Comparison of ENCODE assay signal across 11 cellular contexts in the genomic region with DNA sequence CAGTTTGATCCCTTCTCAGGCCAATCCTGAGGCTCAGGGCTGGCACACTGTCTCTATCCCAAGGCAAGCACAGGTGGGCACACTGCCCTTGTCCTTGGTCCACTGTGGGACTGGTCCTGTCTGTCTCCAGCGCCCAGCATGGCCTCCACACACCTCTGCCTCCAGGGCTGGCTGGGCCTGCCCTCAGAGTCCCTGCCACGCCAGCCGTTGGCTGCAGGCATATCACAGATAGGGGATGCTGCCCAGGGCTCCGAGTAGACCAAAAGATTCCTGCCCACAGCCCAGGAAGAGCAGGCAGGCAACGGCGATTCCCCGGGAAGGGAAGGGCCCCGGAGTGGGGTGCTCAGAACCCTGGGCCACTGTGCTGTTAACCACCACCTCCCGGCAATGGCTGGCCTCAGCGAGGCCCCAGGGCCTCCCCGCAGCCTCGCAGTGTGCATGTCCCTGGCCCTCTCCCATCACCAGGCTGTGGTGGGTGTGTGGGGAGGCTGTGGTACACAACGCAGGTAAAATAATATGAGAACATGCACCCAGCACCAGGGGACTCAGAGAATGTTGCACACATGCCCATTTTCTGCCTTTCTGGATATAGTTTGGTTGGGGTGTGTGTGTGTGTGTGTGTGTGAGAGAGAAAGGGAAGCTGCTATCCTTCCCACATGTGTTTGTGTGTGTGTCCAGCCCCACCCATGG. TPM values are rescaled to one million over a fixed set of nuclear protein-coding genes. Genes with fewer than 3 reads are reported as not detected.
A peak's percentile ranks its signal among the peaks of the same experiment; 100 is the strongest.
DNase-seq lines count a peak whose midpoint lies in the region; ATAC-seq and TF ChIP-seq lines count a peak whose summit lies in the region.
"Had no signal": no experiment of that assay in that cellular context is flagged by ENCODE, and none has a peak within 500 bp of the region (broad histone marks: within the 10 kb centered on the region; RNA-seq: fewer than 3 reads in every experiment).

No MANE protein-coding gene starts in this region.

- H3K4me1 Mint-ChIP-seq in CD4-positive, CD25-positive, alpha-beta regulatory T cell = peaks cover 0 to 16% (median 7%) of the 10 kb centered on the region in 4 donors
- H3K4me1 Mint-ChIP-seq in effector memory CD8-positive, alpha-beta T cell (ENCODE audit: low read depth in 2 of 2) = peaks cover 12 to 16% of the 10 kb centered on the region in 2 donors
- H3K4me1 Mint-ChIP-seq in naive thymus-derived CD8-positive, alpha-beta T cell = peaks cover 19 to 48% (median 38%) of the 10 kb centered on the region in 4 donors
- peaks cover 5% of the 10 kb centered on the region for H3K4me1 Mint-ChIP-seq in endothelial cell (ENCODE audit: unreplicated experiment)

- H3K4me3 ChIP-seq in CD4-positive, CD25-positive, alpha-beta regulatory T cell (ENCODE audit: low read depth, low read length) = no peak overlapping the region
- H3K4me3 ChIP-seq in Panc1 (ENCODE audit: low read depth in 2 of 2, low read length in 2 of 2) = no peak overlapping the region

- CTCF ChIA-PET in Panc1 (lab: Charles Lee) = no interaction called here

- no peaks in the 10 kb centered on the region for H3K9me3 Mint-ChIP-seq in CD4-positive, CD25-positive, alpha-beta regulatory T cell
- no peaks in the 10 kb centered on the region for H3K9me3 Mint-ChIP-seq in effector memory CD8-positive, alpha-beta T cell
- H3K9me3 Mint-ChIP-seq in naive thymus-derived CD8-positive, alpha-beta T cell = no peaks in the 10 kb centered on the region
- no peaks in the 10 kb centered on the region for H3K9me3 Mint-ChIP-seq in endothelial cell (ENCODE audit: unreplicated experiment)

- no peak for ATAC-seq in CD4-positive, CD25-positive, alpha-beta regulatory T cell (ENCODE audit: low read depth in 2 of 2)
- ATAC-seq in Panc1 (peak; percentile 15), GM18870 (IDR thresholded peaks at IDR 0.05; ENCODE audit: unreplicated experiment) (no peak)
- peak; percentile 50 for ATAC-seq in effector memory CD8-positive, alpha-beta T cell (replicated peaks)
- peak; percentile 21 to 46 for ATAC-seq in naive thymus-derived CD8-positive, alpha-beta T cell

- POLR2A ChIA-PET in Panc1 (lab: Charles Lee) = no interaction called here
- POLR2A ChIA-PET in naive thymus-derived CD8-positive, alpha-beta T cell (lab: Charles Lee) = interaction anchor here (1.0 to 11.2 kb wide), 5 partner anchors 8 to 46 kb away, joined by 4 to 122 read pairs (median 11); a partner anchor contains a TSS

- H3K4me1 ChIP-seq in CD4-positive, CD25-positive, alpha-beta regulatory T cell (ENCODE audit: control insufficient read depth, insufficient read depth, low read length, poor library complexity, severe bottlenecking) = peaks cover 18% of the 10 kb centered on the region
- H3K4me1 ChIP-seq in Panc1 (ENCODE audit: control insufficient read depth, insufficient read depth, low read length) = peaks cover 42% of the 10 kb centered on the region

- H3K36me3 Mint-ChIP-seq in CD4-positive, CD25-positive, alpha-beta regulatory T cell = no peaks in the 10 kb centered on the region
- H3K36me3 Mint-ChIP-seq in effector memory CD8-positive, alpha-beta T cell (ENCODE audit: insufficient read depth) = peaks cover 19% of the 10 kb centered on the region
- peaks cover 0 to 16% (median 2%) of the 10 kb centered on the region in 3 donors for H3K36me3 Mint-ChIP-seq in naive thymus-derived CD8-positive, alpha-beta T cell
- peaks cover 6% of the 10 kb centered on the region for H3K36me3 Mint-ChIP-seq in endothelial cell (ENCODE audit: low read depth, unreplicated experiment)
- H3K36me3 Mint-ChIP-seq: brain had no signal

- H3K4me3 Mint-ChIP-seq in CD4-positive, CD25-positive, alpha-beta regulatory T cell = peak overlapping the region in 2 of 4 donors; percentile 4 to 69
- peak overlapping the region; percentile 53 for H3K4me3 Mint-ChIP-seq in effector memory CD8-positive, alpha-beta T cell
- H3K4me3 Mint-ChIP-seq in naive thymus-derived CD8-positive, alpha-beta T cell = peak overlapping the region in 8 of 10 donors; percentile 12 to 80 (median 62)
- H3K4me3 Mint-ChIP-seq in endothelial cell (ENCODE audit: unreplicated experiment) = no peak overlapping the region
- H3K4me3 Mint-ChIP-seq: brain had no signal

- peak overlapping the region in 2 of 3 donors; percentile 61 to 76 for H3K27ac Mint-ChIP-seq in CD4-positive, CD25-positive, alpha-beta regulatory T cell
- peak overlapping the region; percentile 57 to 83 for H3K27ac Mint-ChIP-seq in effector memory CD8-positive, alpha-beta T cell
- peak overlapping the region; percentile 70 to 94 (median 88) for H3K27ac Mint-ChIP-seq in naive thymus-derived CD8-positive, alpha-beta T cell
- H3K27ac Mint-ChIP-seq in endothelial cell (ENCODE audit: unreplicated experiment) = no peak overlapping the region

- intact Hi-C loops in Panc1 (cut with micrococcal nuclease; ENCODE audit: unreplicated experiment) = no loop called here

- in situ Hi-C loops in Panc1 (cut with HindIII; ENCODE audit: low pct_unique_long_range_greater_than_20kb, low sequenced_read_pairs) = no loop called here
- in situ Hi-C loops in GM13977 (cut with MboI; ENCODE audit: low pct_unique_long_range_greater_than_20kb, low sequenced_read_pairs, unreplicated experiment) = no loop called here

- no peaks in the 10 kb centered on the region for H3K9me3 ChIP-seq in CD4-positive, CD25-positive, alpha-beta regulatory T cell (ENCODE audit: control insufficient read depth in 2 of 2, low read length in 2 of 2)
- H3K9me3 ChIP-seq in Panc1 (ENCODE audit: control insufficient read depth, insufficient read depth, low read depth, low read length) = no peaks in the 10 kb centered on the region

- H3K36me3 ChIP-seq in CD4-positive, CD25-positive, alpha-beta regulatory T cell (ENCODE audit: control insufficient read depth, insufficient read depth, low read length) = no peaks in the 10 kb centered on the region
- no peaks in the 10 kb centered on the region for H3K36me3 ChIP-seq in Panc1 (ENCODE audit: control insufficient read depth, insufficient read depth, low read length)

- DNase-seq in CD4-positive, CD25-positive, alpha-beta regulatory T cell = no peak
- no peak for DNase-seq in Panc1 (ENCODE audit: low read depth, low spot score)
- DNase-seq in effector memory CD8-positive, alpha-beta T cell = no peak
- DNase-seq in naive thymus-derived CD8-positive, alpha-beta T cell = peak in 4 of 10 donors; percentile 17 to 41 (median 24)
- DNase-seq in occipital lobe (lab: John Stamatoyannopoulos, UW) = no peak
- DNase-seq in GM13977 (ENCODE audit: low spot score) = no peak
- no peak for DNase-seq in endothelial cell (ENCODE audit: low spot score)

- TF ChIP-seq CTCF in Panc1 (IDR thresholded peaks at IDR 0.05) (no peak), GM13977 (IDR thresholded peaks at IDR 0.05; ENCODE audit: extremely low read depth, insufficient read depth, missing control alignments) (no peak), endothelial cell (IDR thresholded peaks at IDR 0.05; ENCODE audit: unreplicated experiment) (no peak)

- H3K27me3 ChIP-seq in CD4-positive, CD25-positive, alpha-beta regulatory T cell (ENCODE audit: control insufficient read depth, insufficient read depth, low read length) = no peaks in the 10 kb centered on the region
- H3K27me3 ChIP-seq in Panc1 (ENCODE audit: control insufficient read depth, insufficient read depth, low read length) = no peaks in the 10 kb centered on the region

- peaks cover 11% of the 10 kb centered on the region for H3K27me3 Mint-ChIP-seq in CD4-positive, CD25-positive, alpha-beta regulatory T cell
- H3K27me3 Mint-ChIP-seq in effector memory CD8-positive, alpha-beta T cell = peaks cover 4 to 8% of the 10 kb centered on the region in 2 donors
- H3K27me3 Mint-ChIP-seq in naive thymus-derived CD8-positive, alpha-beta T cell = peaks cover 0 to 2% (median 0%) of the 10 kb centered on the region in 5 donors
- H3K27me3 Mint-ChIP-seq in endothelial cell (ENCODE audit: unreplicated experiment) = peaks cover 2% of the 10 kb centered on the region
- H3K27me3 Mint-ChIP-seq: brain had no signal

- no peak overlapping the region for H3K27ac ChIP-seq in CD4-positive, CD25-positive, alpha-beta regulatory T cell (ENCODE audit: insufficient read depth, low read length, poor library complexity, severe bottlenecking)
- no peak overlapping the region; the same call in 1 of the 2 replicates for H3K27ac ChIP-seq in Panc1 (ENCODE audit: low read length)

- BruUV-seq in Panc1 (replicated peaks; lab: Mats Ljungman, UMichigan) = no TSS peak

RNA-seq across cellular contexts. Expression of a gene that starts 2.2 kb away (rescaled TPM):
- total RNA-seq in CD4-positive, CD25-positive, alpha-beta regulatory T cell = not detected
- not detected for polyA plus RNA-seq in CD4-positive, CD25-positive, alpha-beta regulatory T cell
- total RNA-seq in Panc1 (2021; ENCODE audit: unreplicated experiment) (not detected), occipital lobe (not detected), endothelial cell (ENCODE audit: unreplicated experiment) (not detected)
- 0.30 TPM for polyA plus RNA-seq in Panc1 (2012; ENCODE audit: insufficient read length)
- not detected for total RNA-seq in naive thymus-derived CD8-positive, alpha-beta T cell
- not detected for polyA plus RNA-seq in naive thymus-derived CD8-positive, alpha-beta T cell
- total RNA-seq: liver had no signal
- polyA plus RNA-seq: esophagus, liver had no signal

RNA-seq across cellular contexts. Expression of a gene that starts 8.2 kb away (rescaled TPM):
- total RNA-seq in CD4-positive, CD25-positive, alpha-beta regulatory T cell = 188 TPM
- 1 to 10 TPM; 1.5 to 2.9 (median 2.5) TPM for polyA plus RNA-seq in CD4-positive, CD25-positive, alpha-beta regulatory T cell
- total RNA-seq in Panc1 (2021; ENCODE audit: unreplicated experiment) = 115 TPM
- 129 TPM for polyA plus RNA-seq in Panc1 (2012; ENCODE audit: insufficient read length)
- 100 to 1,000 TPM; 662 to 707 TPM for total RNA-seq in naive thymus-derived CD8-positive, alpha-beta T cell
- 10 to 100 TPM in 2 of 3 donors, 1 to 10 TPM in 1; 8.1 to 14.9 (median 11.2) TPM for polyA plus RNA-seq in naive thymus-derived CD8-positive, alpha-beta T cell
- total RNA-seq in occipital lobe = 1.4 TPM
- 69.7 TPM for total RNA-seq in endothelial cell (ENCODE audit: unreplicated experiment)

RNA-seq across cellular contexts. Expression of a gene that starts 10.5 kb away (rescaled TPM):
- total RNA-seq in CD4-positive, CD25-positive, alpha-beta regulatory T cell = 376 TPM
- 1,000 to 10,000 TPM; 1,701 to 2,097 (median 1,858) TPM for polyA plus RNA-seq in CD4-positive, CD25-positive, alpha-beta regulatory T cell
- total RNA-seq in Panc1 (2021; ENCODE audit: unreplicated experiment) (183 TPM), occipital lobe (1.6 TPM), endothelial cell (ENCODE audit: unreplicated experiment) (205 TPM)
- 402 TPM for polyA plus RNA-seq in Panc1 (2012; ENCODE audit: insufficient read length)
- total RNA-seq in naive thymus-derived CD8-positive, alpha-beta T cell = 100 to 1,000 TPM; 115 to 122 TPM
- 1,000 to 10,000 TPM; 2,345 to 2,732 (median 2,362) TPM for polyA plus RNA-seq in naive thymus-derived CD8-positive, alpha-beta T cell

RNA-seq across cellular contexts. Expression of a gene that starts 16.7 kb away (rescaled TPM):
- 320 TPM for total RNA-seq in CD4-positive, CD25-positive, alpha-beta regulatory T cell
- 1,000 to 10,000 TPM; 1,249 to 1,544 (median 1,415) TPM for polyA plus RNA-seq in CD4-positive, CD25-positive, alpha-beta regulatory T cell
- 66.3 TPM for total RNA-seq in Panc1 (2021; ENCODE audit: unreplicated experiment)
- polyA plus RNA-seq in Panc1 (2012; ENCODE audit: insufficient read length) = 206 TPM
- 10 to 100 TPM; 90.0 to 91.0 TPM for total RNA-seq in naive thymus-derived CD8-positive, alpha-beta T cell
- 1,000 to 10,000 TPM; 1,833 to 2,198 (median 2,135) TPM for polyA plus RNA-seq in naive thymus-derived CD8-positive, alpha-beta T cell
- 6.9 TPM for total RNA-seq in occipital lobe
- 23.4 TPM for total RNA-seq in endothelial cell (ENCODE audit: unreplicated experiment)

RNA-seq across cellular contexts. Expression of a gene that starts 18.9 kb away (rescaled TPM):
- 1.8 TPM for total RNA-seq in CD4-positive, CD25-positive, alpha-beta regulatory T cell
- 1 to 10 TPM in 3 of 4 donors, under 1 TPM in 1; 0.36 to 4.0 (median 2.4) TPM for polyA plus RNA-seq in CD4-positive, CD25-positive, alpha-beta regulatory T cell
- total RNA-seq in Panc1 (2021; ENCODE audit: unreplicated experiment) = 0.59 TPM
- 0.31 TPM for polyA plus RNA-seq in Panc1 (2012; ENCODE audit: insufficient read length)
- total RNA-seq in naive thymus-derived CD8-positive, alpha-beta T cell = 10 to 100 TPM; 28.6 to 32.0 TPM
- 10 to 100 TPM in 2 of 3 donors, 1 to 10 TPM in 1; 9.1 to 25.9 (median 19.1) TPM for polyA plus RNA-seq in naive thymus-derived CD8-positive, alpha-beta T cell
- total RNA-seq in occipital lobe = not detected
- not detected for total RNA-seq in endothelial cell (ENCODE audit: unreplicated experiment)

Comparison
In these comparisons a context has a peak if more than half of its experiments do, and no peak if none do; other contexts are left out.
1. ATAC-seq: peak in Panc1 (single experiment), effector memory CD8-positive, alpha-beta T cell (single experiment) and naive thymus-derived CD8-positive, alpha-beta T cell (2 of 2); none in CD4-positive, CD25-positive, alpha-beta regulatory T cell (0 of 2) and GM18870 (single experiment).
2. RNA of a gene that starts 8.2 kb away (total RNA-seq): 662 to 707 TPM in naive thymus-derived CD8-positive, alpha-beta T cell, 188 TPM in CD4-positive, CD25-positive, alpha-beta regulatory T cell (single experiment), 115 TPM in Panc1 (single experiment) and 69.7 TPM in endothelial cell (single experiment); 1.4 TPM in occipital lobe (single experiment); every median in the first group is over 10 times any median in the second.
3. RNA of a gene that starts 10.5 kb away (total RNA-seq): 376 TPM in CD4-positive, CD25-positive, alpha-beta regulatory T cell (single experiment), 205 TPM in endothelial cell (single experiment), 183 TPM in Panc1 (single experiment) and 115 to 122 TPM in naive thymus-derived CD8-positive, alpha-beta T cell; 1.6 TPM in occipital lobe (single experiment); every median in the first group is over 10 times any median in the second.